Comparison of ENCODE assay signal across 10 cellular contexts in genomic region chr4:36394352-36394903, GRCh38.
DNase-seq lines count a peak whose midpoint lies in the region; ATAC-seq and TF ChIP-seq lines count a peak whose summit lies in the region.
"Had no signal": no experiment of that assay in that cellular context is flagged by ENCODE, and none has a peak within 500 bp of the region (broad histone marks: within the 10 kb centered on the region; RNA-seq: fewer than 3 reads in every experiment).

No MANE protein-coding gene starts in this region.

- no peak overlapping the region for H3K27ac ChIP-seq in thyroid gland
- H3K27ac ChIP-seq: heart left ventricle had no signal

- no peaks in the 10 kb centered on the region for H3K9me3 ChIP-seq in thyroid gland
- H3K9me3 ChIP-seq: heart left ventricle had no signal

- H3K4me3 Mint-ChIP-seq in T-helper 1 cell treated with Interleukin-12 subunit alpha and Interleukin-12 subunit beta and Interleukin-4 antibody, amounts not matched to agents 30 μg/mL and 1 μg/mL, for 36 hours = peak overlapping the region; percentile 64
- peak overlapping the region; percentile 77 for H3K4me3 Mint-ChIP-seq in activated naive CD8-positive, alpha-beta T cell
- H3K4me3 Mint-ChIP-seq in stimulated activated effector memory CD8-positive, alpha-beta T cell treated with anti-CD3 and anti-CD28 coated beads, Interleukin-12 subunit alpha, Interleukin-12 subunit beta, amount 100 ng/mL, for 72 hours = peak overlapping the region; percentile 41
- H3K4me3 Mint-ChIP-seq: naive B cell had no signal

- peaks cover 8% of the 10 kb centered on the region for H3K27me3 Mint-ChIP-seq in T-helper 1 cell treated with Interleukin-12 subunit alpha and Interleukin-12 subunit beta and Interleukin-4 antibody, amounts not matched to agents 30 μg/mL and 1 μg/mL, for 36 hours (ENCODE audit: low read depth)
- H3K27me3 Mint-ChIP-seq in activated naive CD8-positive, alpha-beta T cell = no peaks in the 10 kb centered on the region

- no peak overlapping the region for H3K4me3 ChIP-seq in thyroid gland (replicated peaks in 1 of 3)
- H3K4me3 ChIP-seq: heart left ventricle had no signal

- peaks cover 23% of the 10 kb centered on the region for H3K4me1 Mint-ChIP-seq in T-helper 1 cell treated with Interleukin-12 subunit alpha and Interleukin-12 subunit beta and Interleukin-4 antibody, amounts not matched to agents 30 μg/mL and 1 μg/mL, for 36 hours (ENCODE audit: low read depth)
- peaks cover 23% of the 10 kb centered on the region for H3K4me1 Mint-ChIP-seq in activated naive CD8-positive, alpha-beta T cell (ENCODE audit: low read depth)
- H3K4me1 Mint-ChIP-seq in stimulated activated effector memory CD8-positive, alpha-beta T cell treated with anti-CD3 and anti-CD28 coated beads, Interleukin-12 subunit alpha, Interleukin-12 subunit beta, amount 100 ng/mL, for 72 hours = peaks cover 22% of the 10 kb centered on the region
- H3K4me1 Mint-ChIP-seq: naive B cell had no signal

- peak overlapping the region; percentile 95 for H3K27ac Mint-ChIP-seq in T-helper 1 cell treated with Interleukin-12 subunit alpha and Interleukin-12 subunit beta and Interleukin-4 antibody, amounts not matched to agents 30 μg/mL and 1 μg/mL, for 36 hours
- peak overlapping the region; percentile 97 for H3K27ac Mint-ChIP-seq in activated naive CD8-positive, alpha-beta T cell
- H3K27ac Mint-ChIP-seq in stimulated activated effector memory CD8-positive, alpha-beta T cell treated with anti-CD3 and anti-CD28 coated beads, Interleukin-12 subunit alpha, Interleukin-12 subunit beta, amount 100 ng/mL, for 72 hours = peak overlapping the region; percentile 85

- H3K36me3 Mint-ChIP-seq in T-helper 1 cell treated with Interleukin-12 subunit alpha and Interleukin-12 subunit beta and Interleukin-4 antibody, amounts not matched to agents 30 μg/mL and 1 μg/mL, for 36 hours (ENCODE audit: low read depth) = no peaks in the 10 kb centered on the region
- H3K36me3 Mint-ChIP-seq in activated naive CD8-positive, alpha-beta T cell = no peaks in the 10 kb centered on the region
- H3K36me3 Mint-ChIP-seq in stimulated activated effector memory CD8-positive, alpha-beta T cell treated with anti-CD3 and anti-CD28 coated beads, Interleukin-12 subunit alpha, Interleukin-12 subunit beta, amount 100 ng/mL, for 72 hours = peaks cover 7% of the 10 kb centered on the region
- H3K36me3 Mint-ChIP-seq: naive B cell had no signal

- H3K36me3 ChIP-seq in thyroid gland = no peaks in the 10 kb centered on the region
- H3K36me3 ChIP-seq: heart left ventricle had no signal

- no peaks in the 10 kb centered on the region for H3K4me1 ChIP-seq in thyroid gland
- H3K4me1 ChIP-seq: heart left ventricle had no signal

- H3K27me3 ChIP-seq in thyroid gland = no peaks in the 10 kb centered on the region
- H3K27me3 ChIP-seq: heart left ventricle had no signal

- 81 to 83% methylated on average over 5 of the region's 5 CpGs for WGBS in thyroid gland, 2 donors

- TF ChIP-seq POLR2A in thyroid gland (IDR thresholded peaks at IDR 0.05) = no peak

- no peak for TF ChIP-seq CTCF in thyroid gland (IDR thresholded peaks at IDR 0.05)

- intact Hi-C loops in thyroid gland (cut with DNase I) = no loop called here

- ATAC-seq in GM21786 (IDR thresholded peaks at IDR 0.05; ENCODE audit: unreplicated experiment) = peak; percentile 55
- ATAC-seq in stimulated activated effector memory CD8-positive, alpha-beta T cell treated with anti-CD3 and anti-CD28 coated beads, Interleukin-12 subunit alpha, Interleukin-12 subunit beta, amount 100 ng/mL, for 72 hours = peak; percentile 96
- ATAC-seq in esophagus mucosa = no peak
- no peak for ATAC-seq in GM21390 (IDR thresholded peaks at IDR 0.05; ENCODE audit: unreplicated experiment)
- ATAC-seq: heart left ventricle had no signal

- peak; percentile 21 to 69 for DNase-seq in stimulated activated effector memory CD8-positive, alpha-beta T cell treated with anti-CD3 and anti-CD28 coated beads, Interleukin-12 subunit alpha, Interleukin-12 subunit beta, amount 100 ng/mL, for 72 hours (ENCODE audit: low spot score in 2 of 2)
- no peak for DNase-seq in thyroid gland
- DNase-seq: heart left ventricle, IMR-90, naive B cell had no signal

- H3K9me3 Mint-ChIP-seq in T-helper 1 cell treated with Interleukin-12 subunit alpha and Interleukin-12 subunit beta and Interleukin-4 antibody, amounts not matched to agents 30 μg/mL and 1 μg/mL, for 36 hours = no peaks in the 10 kb centered on the region
- H3K9me3 Mint-ChIP-seq in activated naive CD8-positive, alpha-beta T cell (ENCODE audit: low read depth) = no peaks in the 10 kb centered on the region
- no peaks in the 10 kb centered on the region for H3K9me3 Mint-ChIP-seq in stimulated activated effector memory CD8-positive, alpha-beta T cell treated with anti-CD3 and anti-CD28 coated beads, Interleukin-12 subunit alpha, Interleukin-12 subunit beta, amount 100 ng/mL, for 72 hours
- H3K9me3 Mint-ChIP-seq: naive B cell had no signal

Comparison
In these comparisons a context has a peak if more than half of its experiments do, and no peak if none do; other contexts are left out.
1. ATAC-seq: peak in GM21786 (single experiment) and stimulated activated effector memory CD8-positive, alpha-beta T cell treated with anti-CD3 and anti-CD28 coated beads, Interleukin-12 subunit alpha, Interleukin-12 subunit beta, amount 100 ng/mL, for 72 hours (single experiment); none in esophagus mucosa (single experiment) and GM21390 (single experiment).
2. DNase-seq: peak in stimulated activated effector memory CD8-positive, alpha-beta T cell treated with anti-CD3 and anti-CD28 coated beads, Interleukin-12 subunit alpha, Interleukin-12 subunit beta, amount 100 ng/mL, for 72 hours (2 of 2); none in thyroid gland (0 of 2).
3. Peak in every context shown above with its lines, with median percentiles within 50 percentile points of each other: H3K27ac Mint-ChIP-seq and H3K4me3 Mint-ChIP-seq.